In genomic region chr2:37649518-37649917, GRCh38 we compare ENCODE assay signal across 15 cellular contexts. TPM values are rescaled to one million over a fixed set of nuclear protein-coding genes. Genes with fewer than 3 reads are reported as not detected.
DNase-seq lines count a peak whose midpoint lies in the region; ATAC-seq and TF ChIP-seq lines count a peak whose summit lies in the region.
"Had no signal": no experiment of that assay in that cellular context is flagged by ENCODE, and none has a peak within 500 bp of the region (broad histone marks: within the 10 kb centered on the region; RNA-seq: fewer than 3 reads in every experiment).

No MANE protein-coding gene starts in this region.

- H3K27ac ChIP-seq in left ventricle myocardium inferior (replicated peaks) (peak overlapping the region; percentile 98), uterus (peak overlapping the region; percentile 62 to 95), adrenal gland (no peak overlapping the region)
- H3K27ac ChIP-seq: foreskin keratinocyte had no signal

- no peak for ATAC-seq in activated T-helper 17 cell treated with anti-CD3 and anti-CD28 coated beads, Interleukin-2, amount 50 U/mL, for 72 hours (replicated peaks)
- ATAC-seq in naive thymus-derived CD8-positive, alpha-beta T cell = no peak
- ATAC-seq: foreskin keratinocyte had no signal

- 75 to 84% (median 84%) methylated on average over 3 of the region's 3 CpGs for WGBS in adrenal gland, 4 donors

- H3K36me3 Mint-ChIP-seq in activated T-helper 17 cell treated with anti-CD3 and anti-CD28 coated beads, Interleukin-2, amount 50 U/mL, for 72 hours (ENCODE audit: low read depth) = peaks cover 93% of the 10 kb centered on the region
- peaks cover 0 to 32% (median 25%) of the 10 kb centered on the region in 3 donors for H3K36me3 Mint-ChIP-seq in naive thymus-derived CD8-positive, alpha-beta T cell

- peak overlapping the region; percentile 81 for H3K4me3 Mint-ChIP-seq in activated T-helper 17 cell treated with anti-CD3 and anti-CD28 coated beads, Interleukin-2, amount 50 U/mL, for 72 hours
- peak overlapping the region in 1 of 10 donors; percentile 1 for H3K4me3 Mint-ChIP-seq in naive thymus-derived CD8-positive, alpha-beta T cell

- H3K27me3 ChIP-seq in left ventricle myocardium inferior (ENCODE audit: low read depth) (no peaks in the 10 kb centered on the region), uterus (no peaks in the 10 kb centered on the region), adrenal gland (no peaks in the 10 kb centered on the region)
- H3K27me3 ChIP-seq: foreskin keratinocyte had no signal

- no peak for DNase-seq in left ventricle myocardium inferior
- DNase-seq in cardiac septum (ENCODE audit: low spot score) = no peak
- DNase-seq in naive thymus-derived CD8-positive, alpha-beta T cell = no peak
- no peak for DNase-seq in uterus
- DNase-seq in T-helper 1 cell = no peak
- DNase-seq in adrenal gland = no peak
- no peak for DNase-seq in NOMO-1 treated with dmso at 0.1 percent for 144 hours (lab: John Stamatoyannopoulos, UW; ENCODE audit: unreplicated experiment)
- DNase-seq: activated T-cell treated with anti-CD3 and anti-CD28 coated beads, Interleukin-2, amount 50 U/mL, for 48 hours; foreskin keratinocyte; KG1; mammary epithelial cell; NCI-H1417; NCI-H345; T-helper 9 cell had no signal

- no peak overlapping the region for H3K4me3 ChIP-seq in left ventricle myocardium inferior
- H3K4me3 ChIP-seq in uterus = no peak overlapping the region
- no peak overlapping the region for H3K4me3 ChIP-seq in adrenal gland

- H3K36me3 ChIP-seq in left ventricle myocardium inferior (peaks cover 11% of the 10 kb centered on the region), uterus (no peaks in the 10 kb centered on the region), adrenal gland (replicated peaks in 1 of 2) (no peaks in the 10 kb centered on the region)

- intact Hi-C loops in left ventricle myocardium inferior (cut with micrococcal nuclease) (loop anchor here (5.0 kb wide), 1 partner anchor 228 kb away; no protein-coding TSS in a partner anchor), cardiac septum (cut with DNase I) (no loop called here), uterus (cut with DNase I; ENCODE audit: low total_unique reads) (no loop called here), adrenal gland (cut with DNase I) (no loop called here)

- H3K27ac Mint-ChIP-seq in activated T-helper 17 cell treated with anti-CD3 and anti-CD28 coated beads, Interleukin-2, amount 50 U/mL, for 72 hours = peak overlapping the region; percentile 82
- H3K27ac Mint-ChIP-seq in naive thymus-derived CD8-positive, alpha-beta T cell = peak overlapping the region; percentile 84 to 97 (median 94)

- TF ChIP-seq POLR2A in uterus (IDR thresholded peaks at IDR 0.05) (no peak), adrenal gland (IDR thresholded peaks at IDR 0.05) (no peak)

- no peaks in the 10 kb centered on the region for H3K27me3 Mint-ChIP-seq in activated T-helper 17 cell treated with anti-CD3 and anti-CD28 coated beads, Interleukin-2, amount 50 U/mL, for 72 hours
- H3K27me3 Mint-ChIP-seq in naive thymus-derived CD8-positive, alpha-beta T cell = no peaks in the 10 kb centered on the region

- H3K9me3 ChIP-seq in left ventricle myocardium inferior (replicated peaks) (no peaks in the 10 kb centered on the region), uterus (no peaks in the 10 kb centered on the region), adrenal gland (replicated peaks in 1 of 3) (no peaks in the 10 kb centered on the region)

- POLR2A ChIA-PET in naive thymus-derived CD8-positive, alpha-beta T cell (lab: Charles Lee) = interaction anchor here (0.7 to 3.3 kb wide), 6 partner anchors 16 to 48 kb away, joined by 3 to 15 read pairs (median 12); partner anchors contain the start of gene CDC42EP3

- no peak for TF ChIP-seq CTCF in left ventricle myocardium inferior (IDR thresholded peaks at IDR 0.05; ENCODE audit: borderline replicate concordance)
- no peak for TF ChIP-seq CTCF in uterus (IDR thresholded peaks at IDR 0.05)
- TF ChIP-seq CTCF in adrenal gland (IDR thresholded peaks at IDR 0.05) = no peak

- peaks cover 73% of the 10 kb centered on the region for H3K4me1 Mint-ChIP-seq in activated T-helper 17 cell treated with anti-CD3 and anti-CD28 coated beads, Interleukin-2, amount 50 U/mL, for 72 hours
- H3K4me1 Mint-ChIP-seq in naive thymus-derived CD8-positive, alpha-beta T cell = peaks cover 53 to 95% (median 93%) of the 10 kb centered on the region in 4 donors

- H3K4me1 ChIP-seq in left ventricle myocardium inferior (peaks cover 100% of the 10 kb centered on the region), uterus (peaks cover 6 to 10% of the 10 kb centered on the region in 2 donors), adrenal gland (replicated peaks in 1 of 2) (peaks cover 5 to 58% of the 10 kb centered on the region in 2 donors)

- H3K9me3 Mint-ChIP-seq in activated T-helper 17 cell treated with anti-CD3 and anti-CD28 coated beads, Interleukin-2, amount 50 U/mL, for 72 hours = no peaks in the 10 kb centered on the region
- H3K9me3 Mint-ChIP-seq in naive thymus-derived CD8-positive, alpha-beta T cell = peaks cover 0 to 4% (median 0%) of the 10 kb centered on the region in 9 donors

RNA-seq across cellular contexts. Expression of gene CDC42EP3, which starts 21.9 kb away (rescaled TPM):
- total RNA-seq in left ventricle myocardium inferior (81.9 TPM), cardiac septum (194 TPM), uterus (10 to 100 TPM; 24.7 to 93.0 (median 57.3) TPM), adrenal gland (10 to 100 TPM in 5 of 8 donors, 1 to 10 TPM in 3; 4.2 to 30.2 (median 15.2) TPM)
- total RNA-seq in activated T-helper 17 cell treated with anti-CD3 and anti-CD28 coated beads, Interleukin-2, amount 50 U/mL, for 72 hours = 10 to 100 TPM; 33.5 to 40.9 TPM
- total RNA-seq in naive thymus-derived CD8-positive, alpha-beta T cell = 10 to 100 TPM; 28.4 to 32.3 TPM
- polyA plus RNA-seq in naive thymus-derived CD8-positive, alpha-beta T cell = 10 to 100 TPM; 47.9 to 68.5 (median 52.6) TPM
- polyA plus RNA-seq in adrenal gland = 10 to 100 TPM in 1 of 3 donors, 1 to 10 TPM in 2; 7.0 to 13.9 (median 7.6) TPM

Comparison
In these comparisons a context has a peak if more than half of its experiments do, and no peak if none do; other contexts are left out.
1. H3K27ac ChIP-seq: peak in left ventricle myocardium inferior (single experiment) and uterus (2 of 2); none in adrenal gland (0 of 5).